Comparison of ENCODE assay signal across 11 cellular contexts in the genomic region with DNA sequence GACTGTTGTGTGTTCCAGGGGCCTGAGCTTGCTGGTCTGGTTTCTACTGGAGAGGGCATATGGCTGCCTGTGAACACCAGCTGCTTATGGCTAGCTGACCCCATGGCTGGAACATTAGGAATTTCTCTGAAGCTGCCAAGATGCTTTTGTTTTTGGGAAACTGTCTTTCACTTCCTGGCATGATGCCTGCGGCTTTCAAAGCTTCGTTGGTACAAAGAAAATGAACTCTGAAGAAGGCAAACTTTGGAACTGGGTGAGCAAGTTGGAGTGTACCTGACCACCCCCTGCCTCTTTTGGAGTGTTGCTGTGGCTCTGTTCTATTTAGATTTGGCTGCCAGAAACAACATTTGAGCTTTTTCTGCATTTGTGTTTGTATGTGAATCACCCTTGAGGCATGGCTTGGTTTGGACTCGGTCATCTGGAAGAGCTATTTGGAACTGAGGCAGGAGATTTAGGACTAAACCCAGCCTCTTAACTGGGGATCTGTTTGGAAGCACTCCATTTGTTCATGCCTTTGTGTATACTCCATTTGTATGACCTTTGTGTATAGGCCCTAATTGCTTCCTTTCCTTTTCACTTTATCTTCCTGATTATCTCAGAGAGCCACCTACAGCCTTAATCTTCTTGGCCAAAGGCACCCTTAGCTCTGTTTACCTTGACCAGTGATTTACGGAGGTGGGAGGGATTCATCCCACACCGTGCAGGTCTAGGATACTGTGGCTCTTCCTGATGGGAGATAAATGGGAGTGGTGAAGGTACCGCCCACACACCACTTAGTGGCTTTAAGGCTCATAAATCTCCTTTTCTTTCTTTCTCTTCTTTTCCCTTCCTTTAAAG. TPM values are rescaled to one million over a fixed set of nuclear protein-coding genes. Genes with fewer than 3 reads are reported as not detected.
DNase-seq lines count a peak whose midpoint lies in the region; ATAC-seq and TF ChIP-seq lines count a peak whose summit lies in the region.
"Had no signal": no experiment of that assay in that cellular context is flagged by ENCODE, and none has a peak within 500 bp of the region (broad histone marks: within the 10 kb centered on the region; RNA-seq: fewer than 3 reads in every experiment).

No MANE protein-coding gene starts in this region.

- H3K9me3 ChIP-seq in RWPE2 (ENCODE audit: severe bottlenecking): no peaks in the 10 kb centered on the region

- H3K27me3 ChIP-seq in RWPE2 (ENCODE audit: insufficient read depth, poor library complexity, severe bottlenecking): no peaks in the 10 kb centered on the region

- H3K27ac ChIP-seq in RWPE2 (ENCODE audit: poor library complexity, severe bottlenecking): no peak overlapping the region

- H3K4me3 ChIP-seq in RWPE2 (ENCODE audit: severe bottlenecking): no peak overlapping the region
- no peak overlapping the region for H3K4me3 ChIP-seq in fibroblast of villous mesenchyme (ENCODE audit: low read depth, low read length)

- intact Hi-C loops in sciatic nerve (cut with DNase I): no loop called here

- DNase-seq in DMS153 (lab: John Stamatoyannopoulos, UW): peak; percentile 68
- DNase-seq in RWPE2 (ENCODE audit: low spot score): no peak
- peak; percentile 40 for DNase-seq in fibroblast of villous mesenchyme (ENCODE audit: low read depth)
- no peak for DNase-seq in sciatic nerve (ENCODE audit: low spot score)
- no peak for DNase-seq in RPMI8226
- DNase-seq: activated CD4-positive, alpha-beta T cell treated with anti-CD3 and anti-CD28 coated beads, Interleukin-2, amount 10 ng/mL, durations not matched to agents 7 days and 5 days; naive B cell had no signal

- H3K36me3 ChIP-seq in RWPE2 (ENCODE audit: low read depth): no peaks in the 10 kb centered on the region

- TF ChIP-seq CTCF in RWPE2 (IDR thresholded peaks at IDR 0.05; ENCODE audit: poor library complexity, severe bottlenecking) (no peak), fibroblast of villous mesenchyme (IDR thresholded peaks at IDR 0.05; ENCODE audit: insufficient read depth, low read depth, low read length) (no peak)

- ATAC-seq in RWPE2 (ENCODE audit: low read depth): peak; percentile 36; the same call in 2 of the 3 replicates
- peak; percentile 52 for ATAC-seq in sciatic nerve
- no peak for ATAC-seq in GM19463 (IDR thresholded peaks at IDR 0.05; ENCODE audit: unreplicated experiment)
- ATAC-seq in GM18873 (IDR thresholded peaks at IDR 0.05; ENCODE audit: low FRiP score, unreplicated experiment): no peak
- no peak for ATAC-seq in GM18861 (IDR thresholded peaks at IDR 0.05; ENCODE audit: unreplicated experiment)

- H3K4me1 ChIP-seq in RWPE2 (ENCODE audit: insufficient read depth, poor library complexity, severe bottlenecking): no peaks in the 10 kb centered on the region

RNA-seq across cellular contexts. Expression of gene CPHXL, which starts 7.2 kb away (rescaled TPM):
- total RNA-seq in fibroblast of villous mesenchyme (not detected in 2 replicates), sciatic nerve (not detected)
- total RNA-seq: activated CD4-positive, alpha-beta T cell treated with anti-CD3 and anti-CD28 coated beads, Interleukin-2, amount 10 ng/mL, durations not matched to agents 7 days and 5 days; subcutaneous adipose tissue had no signal

RNA-seq across cellular contexts. Expression of gene DUXB, which starts 32.3 kb away (rescaled TPM):
- not detected in 2 replicates for total RNA-seq in fibroblast of villous mesenchyme
- total RNA-seq in sciatic nerve: not detected
- total RNA-seq: activated CD4-positive, alpha-beta T cell treated with anti-CD3 and anti-CD28 coated beads, Interleukin-2, amount 10 ng/mL, durations not matched to agents 7 days and 5 days; subcutaneous adipose tissue had no signal

RNA-seq across cellular contexts. Expression of gene CPHXL2, which starts 56.7 kb away (rescaled TPM):
- not detected in 2 replicates for total RNA-seq in fibroblast of villous mesenchyme
- not detected for total RNA-seq in sciatic nerve
- total RNA-seq: activated CD4-positive, alpha-beta T cell treated with anti-CD3 and anti-CD28 coated beads, Interleukin-2, amount 10 ng/mL, durations not matched to agents 7 days and 5 days; subcutaneous adipose tissue had no signal

Comparison
In these comparisons a context has a peak if more than half of its experiments do, and no peak if none do; other contexts are left out.
1. DNase-seq: peak in DMS153 (single experiment) and fibroblast of villous mesenchyme (single experiment); none in RWPE2 (single experiment), sciatic nerve (single experiment) and RPMI8226 (single experiment).
2. ATAC-seq: peak in RWPE2 (single experiment) and sciatic nerve (single experiment); none in GM19463 (single experiment), GM18873 (single experiment) and GM18861 (single experiment).